Comparison of ENCODE assay signal across 10 cellular contexts in the genomic region with DNA sequence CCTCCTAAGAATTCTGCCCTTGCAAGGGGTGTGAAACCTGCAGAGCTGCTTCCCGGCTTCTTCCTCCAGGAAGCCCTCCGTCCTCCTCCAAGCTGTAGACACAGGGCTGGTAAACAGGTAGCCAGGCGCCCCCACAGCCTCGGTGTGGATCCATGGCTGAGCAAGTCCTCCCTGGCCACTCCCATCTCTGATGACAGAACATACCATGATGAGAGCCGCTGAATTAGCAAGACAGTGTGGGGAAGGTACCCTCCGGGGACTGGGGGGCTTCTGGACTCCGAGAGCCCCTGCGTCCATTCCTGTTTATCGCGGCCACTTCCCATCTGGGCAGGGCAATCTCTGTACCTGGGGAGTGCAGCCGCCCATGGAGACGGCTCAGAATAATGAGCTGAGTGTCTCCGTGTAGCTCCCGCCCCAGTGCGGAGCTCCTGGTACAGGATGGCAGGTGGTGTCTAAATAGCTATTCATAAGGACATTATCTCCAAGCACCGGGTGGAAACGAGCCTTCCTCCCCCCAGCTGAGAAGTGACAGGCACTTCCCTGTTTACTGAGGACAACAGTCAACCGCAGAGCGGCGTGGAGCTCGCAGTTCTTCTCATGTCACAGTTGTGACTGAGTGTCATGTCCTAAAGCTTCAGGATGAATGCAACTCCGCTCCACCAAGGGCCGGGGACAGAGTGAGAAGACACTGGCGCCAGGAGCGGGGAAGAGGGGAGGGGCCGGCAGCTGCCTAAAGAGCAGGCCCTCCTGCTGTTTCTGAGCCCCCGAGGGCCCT. TPM values are rescaled to one million over a fixed set of nuclear protein-coding genes. Genes with fewer than 3 reads are reported as not detected.
DNase-seq lines count a peak whose midpoint lies in the region; ATAC-seq and TF ChIP-seq lines count a peak whose summit lies in the region.
"Had no signal": no experiment of that assay in that cellular context is flagged by ENCODE, and none has a peak within 500 bp of the region (broad histone marks: within the 10 kb centered on the region; RNA-seq: fewer than 3 reads in every experiment).

No MANE protein-coding gene starts in this region.

- DNase-seq in T47D (ENCODE audit: low read depth in 1 of 2, low spot score in 1 of 2) (peak; percentile 58 to 70), MCF 10A (ENCODE audit: unreplicated experiment) (no peak), PC-3 (peak; percentile 49), cardiac septum (ENCODE audit: low spot score) (peak; percentile 89), upper lobe of right lung (peak; percentile 74), T1000 (lab: John Stamatoyannopoulos, UW) (no peak)

- no peaks in the 10 kb centered on the region for H3F3A ChIP-seq in PC-3 (ENCODE audit: low read length, unreplicated experiment)

- no peak overlapping the region for H3K27ac ChIP-seq in PC-3 (ENCODE audit: low read length)
- H3K27ac ChIP-seq in upper lobe of right lung = no peak overlapping the region
- H3K27ac ChIP-seq: KMS-11, tibial nerve had no signal

- TF ChIP-seq CTCF in MCF 10A (IDR thresholded peaks at IDR 0.05; ENCODE audit: unreplicated experiment) (no peak), PC-3 (conservative IDR thresholded peaks at IDR 0.05; ENCODE audit: low read depth, low read length) (no peak), upper lobe of right lung (IDR thresholded peaks at IDR 0.05) (no peak)

- H3K4me1 Mint-ChIP-seq in MCF 10A (ENCODE audit: insufficient read depth, unreplicated experiment) = peaks cover 5% of the 10 kb centered on the region

- no TSS peak for BruUV-seq in MCF 10A (replicated peaks; lab: Mats Ljungman, UMichigan)
- BruUV-seq in PC-3 (replicated peaks; lab: Mats Ljungman, UMichigan) = no TSS peak

- in situ Hi-C loops in T47D (cut with HindIII; ENCODE audit: low pct_unique_long_range_greater_than_20kb, low sequenced_read_pairs) = no loop called here

- H3K36me3 Mint-ChIP-seq in MCF 10A (ENCODE audit: insufficient read depth, unreplicated experiment) = no peaks in the 10 kb centered on the region

- H3K9me3 ChIP-seq in PC-3 (ENCODE audit: low read length) (no peaks in the 10 kb centered on the region), upper lobe of right lung (no peaks in the 10 kb centered on the region)
- H3K9me3 ChIP-seq: tibial nerve had no signal

- no peaks in the 10 kb centered on the region for H3K79me2 ChIP-seq in PC-3 (ENCODE audit: low read length)

- intact Hi-C loops in MCF 10A (cut with micrococcal nuclease) = no loop called here
- intact Hi-C loops in PC-3 (cut with micrococcal nuclease) = loop anchor here (5.0 kb wide), 1 partner anchor 106 kb away; no protein-coding TSS in a partner anchor
- intact Hi-C loops in cardiac septum (cut with DNase I) = no loop called here
- intact Hi-C loops in upper lobe of right lung (cut with DNase I) = no loop called here

- no peaks in the 10 kb centered on the region for H4K20me1 ChIP-seq in PC-3 (ENCODE audit: low read length)

- ATAC-seq in PC-3 = peak; percentile 68
- ATAC-seq in upper lobe of right lung = peak; percentile 80
- ATAC-seq in GM21390 (IDR thresholded peaks at IDR 0.05; ENCODE audit: unreplicated experiment) = no peak
- ATAC-seq in GM21717 (IDR thresholded peaks at IDR 0.05; ENCODE audit: unreplicated experiment) = no peak

- no peak overlapping the region for H3K9ac ChIP-seq in PC-3 (ENCODE audit: low read length)
- H3K9ac ChIP-seq: KMS-11 had no signal

- peak overlapping the region; percentile 77 for H3K4me2 ChIP-seq in PC-3 (ENCODE audit: low read length)
- H3K4me2 ChIP-seq: KMS-11 had no signal

- POLR2A ChIA-PET in MCF 10A (lab: Yijun Ruan, JAX) (interaction anchor here (0.7 to 1.2 kb wide), 2 partner anchors 10 to 55 kb away, joined by 3 read pairs; no protein-coding TSS in a partner anchor), PC-3 (lab: Charles Lee; ENCODE audit: unreplicated experiment) (interaction anchor here (1.1 kb wide), 1 partner anchor 18 kb away, joined by 4 read pairs; no protein-coding TSS in a partner anchor)

- peaks cover 13% of the 10 kb centered on the region for H3K4me1 ChIP-seq in PC-3 (ENCODE audit: insufficient read depth, low read length)
- H3K4me1 ChIP-seq in upper lobe of right lung = peaks cover 6% of the 10 kb centered on the region

- H3K9me2 ChIP-seq in PC-3 (replicated peaks; ENCODE audit: low read length) = no peaks in the 10 kb centered on the region

- H3K27me3 Mint-ChIP-seq in MCF 10A (ENCODE audit: insufficient read depth, unreplicated experiment) = no peaks in the 10 kb centered on the region

- CTCF ChIA-PET in MCF 10A (lab: Yijun Ruan, JAX) (interaction anchor here (0.8 to 1.7 kb wide), 5 partner anchors 8 to 122 kb away, joined by 3 to 9 read pairs (median 4); no protein-coding TSS in a partner anchor), PC-3 (lab: Charles Lee) (interaction anchor here (0.6 to 1.4 kb wide), 4 partner anchors 18 to 106 kb away, joined by 4 to 9 read pairs (median 5); no protein-coding TSS in a partner anchor)

- peak overlapping the region; percentile 57; the same call in 1 of the 2 replicates for H2AFZ ChIP-seq in PC-3 (ENCODE audit: low read length)

- H3K36me3 ChIP-seq in PC-3 (ENCODE audit: low read depth, low read length) = no peaks in the 10 kb centered on the region
- H3K36me3 ChIP-seq in upper lobe of right lung = no peaks in the 10 kb centered on the region
- H3K36me3 ChIP-seq: tibial nerve had no signal

- no peak overlapping the region for H3K27ac Mint-ChIP-seq in MCF 10A (ENCODE audit: low read depth, unreplicated experiment)

- no peaks in the 10 kb centered on the region for H3K9me3 Mint-ChIP-seq in MCF 10A (ENCODE audit: unreplicated experiment)

- H3K27me3 ChIP-seq in PC-3 (ENCODE audit: low read length) (no peaks in the 10 kb centered on the region), upper lobe of right lung (peaks cover 32% of the 10 kb centered on the region)

- no peak overlapping the region for H3K4me3 Mint-ChIP-seq in MCF 10A (ENCODE audit: unreplicated experiment)

- H3K4me3 ChIP-seq in PC-3 (ENCODE audit: low read length) = peak overlapping the region; percentile 49; the same call in 1 of the 2 replicates
- H3K4me3 ChIP-seq in upper lobe of right lung = no peak overlapping the region
- H3K4me3 ChIP-seq: tibial nerve had no signal

RNA-seq across cellular contexts. Expression of a gene that starts 22.7 kb away (rescaled TPM):
- total RNA-seq in MCF 10A (2022) (4.5 and 6.2 TPM in 2 replicates), PC-3 (2014; rRNA removed) (7.8 and 10.6 TPM in 2 replicates), cardiac septum (0.08 TPM), upper lobe of right lung (0.09 TPM)

RNA-seq across cellular contexts. Expression of a gene that starts 43.7 kb away (rescaled TPM):
- total RNA-seq in MCF 10A (2022) (23.8 and 27.0 TPM in 2 replicates), PC-3 (2014; rRNA removed) (161 and 162 TPM in 2 replicates), cardiac septum (10.8 TPM), upper lobe of right lung (63.3 TPM)

Comparison
In these comparisons a context has a peak if more than half of its experiments do, and no peak if none do; other contexts are left out.
1. DNase-seq: peak in T47D (2 of 2), PC-3 (single experiment), cardiac septum (single experiment) and upper lobe of right lung (single experiment); none in MCF 10A (single experiment) and T1000 (single experiment).
2. ATAC-seq: peak in PC-3 (single experiment) and upper lobe of right lung (single experiment); none in GM21390 (single experiment) and GM21717 (single experiment).